ENCODE assay signal across 19 cellular contexts in the genomic region with DNA sequence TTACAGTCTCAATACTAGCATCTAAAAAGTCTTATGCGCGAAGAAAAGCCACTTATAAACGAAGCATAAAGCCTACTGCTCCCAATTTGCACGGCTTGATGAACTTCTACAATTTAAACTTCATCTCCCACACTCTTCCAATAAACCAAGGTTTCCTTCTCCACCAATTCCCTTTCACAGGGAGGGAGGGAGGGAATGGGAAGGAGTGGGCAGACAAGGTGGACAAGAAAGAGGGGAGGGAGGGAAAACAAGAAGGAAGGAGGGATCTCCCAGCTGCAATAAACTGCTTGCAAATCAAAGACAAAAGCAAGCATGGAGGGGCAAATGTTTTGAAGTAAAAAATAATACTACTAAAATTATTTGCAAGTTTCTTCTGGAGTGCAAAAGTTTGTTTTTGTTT.
"Had no signal": no experiment of that assay in that cellular context is flagged by ENCODE, and none has a peak within 500 bp of the region (broad histone marks: within the 10 kb centered on the region; RNA-seq: fewer than 3 reads in every experiment).

No MANE protein-coding gene starts in this region.

- H3K27me3 Mint-ChIP-seq: activated CD4-positive, alpha-beta T cell treated with anti-CD3 and anti-CD28 coated beads, Interleukin-2, amount 10 ng/mL, durations not matched to agents 24 days and 14 days; activated CD8-positive, alpha-beta T cell treated with anti-CD3 and anti-CD28 coated beads for 36 hours had no signal

- H3K9me3 Mint-ChIP-seq: activated CD4-positive, alpha-beta T cell treated with anti-CD3 and anti-CD28 coated beads, Interleukin-2, amount 10 ng/mL, durations not matched to agents 24 days and 14 days; activated CD8-positive, alpha-beta T cell treated with anti-CD3 and anti-CD28 coated beads for 36 hours; neural crest cell; stimulated activated effector memory CD8-positive, alpha-beta T cell treated with anti-CD3 and anti-CD28 coated beads, Interleukin-12 subunit alpha, Interleukin-12 subunit beta, amount 100 ng/mL, for 72 hours had no signal

- H3K27ac Mint-ChIP-seq: activated CD4-positive, alpha-beta T cell treated with anti-CD3 and anti-CD28 coated beads, Interleukin-2, amount 10 ng/mL, durations not matched to agents 24 days and 14 days; activated CD8-positive, alpha-beta T cell treated with anti-CD3 and anti-CD28 coated beads for 36 hours; stimulated activated effector memory CD8-positive, alpha-beta T cell treated with anti-CD3 and anti-CD28 coated beads, Interleukin-12 subunit alpha, Interleukin-12 subunit beta, amount 100 ng/mL, for 72 hours had no signal

- H3K4me3 ChIP-seq: adrenal gland, breast epithelium, left lung, ovary, smooth muscle cell, thoracic aorta had no signal

- H3K4me1 ChIP-seq: breast epithelium had no signal

- H3K36me3 Mint-ChIP-seq: stimulated activated effector memory CD8-positive, alpha-beta T cell treated with anti-CD3 and anti-CD28 coated beads, Interleukin-12 subunit alpha, Interleukin-12 subunit beta, amount 100 ng/mL, for 72 hours had no signal

- DNase-seq: activated CD4-positive, alpha-beta T cell treated with anti-CD3 and anti-CD28 coated beads, Interleukin-2, amount 10 ng/mL, durations not matched to agents 24 days and 14 days; activated CD8-positive, alpha-beta T cell treated with anti-CD3 and anti-CD28 coated beads for 36 hours; activated effector memory CD4-positive, alpha-beta T cell treated with anti-CD3 and anti-CD28 coated beads, Interleukin-2, amount 50 U/mL, for 16 hours; activated naive CD4-positive, alpha-beta T cell treated with anti-CD3 and anti-CD28 coated beads, Interleukin-2, amount 50 U/mL, for 16 hours; activated T-cell treated with anti-CD3 and anti-CD28 coated beads, Interleukin-2, amount 50 U/mL, for 48 hours; adrenal gland; cerebellar nuclear complex; cortex of kidney; erythroblast; left lung; ovary; stimulated activated CD4-positive, alpha-beta T cell treated with anti-CD3 and anti-CD28 coated beads, Interleukin-4, amount 100 ng/mL, for 24 hours; T-helper 2 cell had no signal

- H3K4me3 Mint-ChIP-seq: activated CD4-positive, alpha-beta T cell treated with anti-CD3 and anti-CD28 coated beads, Interleukin-2, amount 10 ng/mL, durations not matched to agents 24 days and 14 days; activated CD8-positive, alpha-beta T cell treated with anti-CD3 and anti-CD28 coated beads for 36 hours; neural crest cell; stimulated activated effector memory CD8-positive, alpha-beta T cell treated with anti-CD3 and anti-CD28 coated beads, Interleukin-12 subunit alpha, Interleukin-12 subunit beta, amount 100 ng/mL, for 72 hours had no signal

- ATAC-seq: activated CD8-positive, alpha-beta T cell treated with anti-CD3 and anti-CD28 coated beads for 36 hours; left lung; sciatic nerve; stimulated activated effector memory CD8-positive, alpha-beta T cell treated with anti-CD3 and anti-CD28 coated beads, Interleukin-12 subunit alpha, Interleukin-12 subunit beta, amount 100 ng/mL, for 72 hours had no signal

- H3K9me3 ChIP-seq: adrenal gland, breast epithelium, left lung, ovary, thoracic aorta had no signal

- H3K36me3 ChIP-seq: adrenal gland, breast epithelium, left lung, ovary, thoracic aorta had no signal

- H3K27ac ChIP-seq: adrenal gland, breast epithelium, left lung, ovary, thoracic aorta had no signal
